29 cellular contexts compared by ENCODE assay signal in the genomic region with DNA sequence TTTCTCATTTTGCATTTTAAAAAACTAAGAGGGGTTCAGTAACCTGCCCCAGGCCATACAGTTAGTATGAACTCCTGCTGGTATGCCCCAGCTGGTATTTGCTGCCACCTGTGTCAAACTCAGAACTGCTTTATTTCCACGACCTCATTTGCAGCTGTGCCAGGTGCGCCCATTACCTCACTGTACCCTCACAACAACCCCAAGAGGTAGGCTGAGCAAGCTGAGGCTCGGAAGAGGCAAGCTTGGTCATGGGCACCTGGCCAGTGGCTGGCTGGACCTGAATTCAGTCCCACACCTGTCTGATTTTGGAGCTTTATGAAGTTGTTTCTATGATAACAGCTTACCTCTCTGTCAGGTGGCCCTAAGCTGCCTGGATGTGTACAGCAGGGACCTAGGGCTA. TPM values are rescaled to one million over a fixed set of nuclear protein-coding genes. Genes with fewer than 3 reads are reported as not detected.
A peak's percentile ranks its signal among the peaks of the same experiment; 100 is the strongest.
DNase-seq lines count a peak whose midpoint lies in the region; ATAC-seq and TF ChIP-seq lines count a peak whose summit lies in the region.
"Had no signal": no experiment of that assay in that cellular context is flagged by ENCODE, and none has a peak within 500 bp of the region (broad histone marks: within the 10 kb centered on the region; RNA-seq: fewer than 3 reads in every experiment).

No MANE protein-coding gene starts in this region.

- H3K36me3 Mint-ChIP-seq in nephron (ENCODE audit: low read depth): peaks cover 12% of the 10 kb centered on the region

- H3K9me3 ChIP-seq in aorta (ENCODE audit: control insufficient read depth, low read length): no peaks in the 10 kb centered on the region
- H3K9me3 ChIP-seq: body of pancreas, gastroesophageal sphincter, suprapubic skin had no signal

- H3K27ac ChIP-seq in aorta (ENCODE audit: low read depth in 1 of 2, low read length in 2 of 2): no peak overlapping the region
- H3K27ac ChIP-seq: body of pancreas, gastroesophageal sphincter, GM23248, neural progenitor cell, suprapubic skin had no signal

- intact Hi-C loops in aorta (cut with DNase I): no loop called here

- no peaks in the 10 kb centered on the region for H3K27me3 ChIP-seq in aorta (ENCODE audit: control insufficient read depth in 1 of 2, insufficient read depth in 2 of 2, low read length in 1 of 2)
- H3K27me3 ChIP-seq: body of pancreas, gastroesophageal sphincter, neural progenitor cell, suprapubic skin had no signal

- H3K4me1 Mint-ChIP-seq in nephron: peaks cover 51% of the 10 kb centered on the region

- H3K9me3 Mint-ChIP-seq in nephron: no peaks in the 10 kb centered on the region
- H3K9me3 Mint-ChIP-seq: activated T-cell treated with anti-CD3 and anti-CD28 coated beads, Interleukin-2, amount 50 U/mL, for 4 hours; IgD-negative memory B cell; neural progenitor cell had no signal

- H3K4me1 ChIP-seq in aorta (ENCODE audit: control insufficient read depth in 1 of 2, insufficient read depth in 2 of 2, low read length in 2 of 2): peaks cover 0 to 4% of the 10 kb centered on the region in 2 donors

- no peak for TF ChIP-seq CTCF in nephron (IDR thresholded peaks at IDR 0.05; ENCODE audit: unreplicated experiment in 3 of 3)

- H3K27me3 Mint-ChIP-seq in nephron (ENCODE audit: low read depth): peaks cover 3% of the 10 kb centered on the region
- H3K27me3 Mint-ChIP-seq: CD4-positive, CD25-positive, alpha-beta regulatory T cell had no signal

- H3K36me3 ChIP-seq in aorta (ENCODE audit: control insufficient read depth in 1 of 2, insufficient read depth in 2 of 2, low read length in 1 of 2): no peaks in the 10 kb centered on the region
- H3K36me3 ChIP-seq: gastroesophageal sphincter, neural progenitor cell, suprapubic skin had no signal

- ATAC-seq in aorta (ENCODE audit: low FRiP score) (no peak), HG03521 (IDR thresholded peaks at IDR 0.05; ENCODE audit: unreplicated experiment) (no peak), GM21723 (IDR thresholded peaks at IDR 0.05; ENCODE audit: unreplicated experiment) (no peak)
- ATAC-seq: activated T-cell treated with anti-CD3 and anti-CD28 coated beads, Interleukin-2, amount 50 U/mL, for 4 hours; body of pancreas; gastroesophageal sphincter; GM12878; left cardiac atrium had no signal

- DNase-seq in NCI-H1417 (lab: John Stamatoyannopoulos, UW) (peak in 2 of 3 experiments; percentile 53 to 77), NCI-H1417 treated with DMSO at 0.1 percent for 48 hours (lab: John Stamatoyannopoulos, UW) (no peak), COLO668 (lab: John Stamatoyannopoulos, UW; ENCODE audit: unreplicated experiment) (peak; percentile 41), NCI-H69 (lab: John Stamatoyannopoulos, UW) (peak; percentile 89), aorta (no peak)
- DNase-seq: 8988T; activated CD4-positive, alpha-beta T cell treated with anti-CD3 and anti-CD28 coated beads, Interleukin-2, amount 50 U/mL, for 1 hour; activated naive CD4-positive, alpha-beta T cell; activated T-cell treated with anti-CD3 and anti-CD28 coated beads, Interleukin-2, amount 50 U/mL, for 4 hours; CD4-positive, CD25-positive, alpha-beta regulatory T cell; dermis blood vessel endothelial cell; EL; GM23248; hippocampal formation; left cardiac atrium; NCI-H1092 treated with DMSO at 0.1 percent for 48 hours; NCI-H82; OCI-M1; stimulated activated CD4-positive, alpha-beta T cell treated with anti-CD3 and anti-CD28 coated beads, Interleukin-15, amount 100 ng/mL, for 24 hours; stimulated activated naive CD4-positive, alpha-beta T cell had no signal

- peak overlapping the region; percentile 16 to 38 (median 22) for H3K27ac Mint-ChIP-seq in nephron
- H3K27ac Mint-ChIP-seq: CD4-positive, CD25-positive, alpha-beta regulatory T cell; IgD-negative memory B cell; neural progenitor cell had no signal

- no peak overlapping the region for H3K4me3 ChIP-seq in aorta (ENCODE audit: low read length in 2 of 2)
- H3K4me3 ChIP-seq: body of pancreas, gastroesophageal sphincter, GM12878, GM23248, neural progenitor cell, suprapubic skin had no signal

- no peak overlapping the region for H3K4me3 Mint-ChIP-seq in nephron
- H3K4me3 Mint-ChIP-seq: activated T-cell treated with anti-CD3 and anti-CD28 coated beads, Interleukin-2, amount 50 U/mL, for 4 hours; CD4-positive, CD25-positive, alpha-beta regulatory T cell; IgD-negative memory B cell; neural progenitor cell had no signal

- 68 to 72% methylated on average over 3 of the region's 3 CpGs for WGBS in aorta, 2 donors

RNA-seq across cellular contexts. Expression of gene EPN2, which starts 7.6 kb away (rescaled TPM):
- total RNA-seq in aorta: 10 to 100 TPM; 56.1 to 67.7 TPM
- polyA plus RNA-seq in aorta: 10 to 100 TPM in 1 of 2 donors, 1 to 10 TPM in 1; 8.6 to 24.1 TPM

Comparison
In these comparisons a context has a peak if more than half of its experiments do, and no peak if none do; other contexts are left out.
1. DNase-seq: peak in NCI-H1417 (2 of 3), COLO668 (single experiment) and NCI-H69 (single experiment); none in NCI-H1417 treated with DMSO at 0.1 percent for 48 hours (single experiment) and aorta (0 of 2).